8 cellular contexts compared by ENCODE assay signal in the genomic region with DNA sequence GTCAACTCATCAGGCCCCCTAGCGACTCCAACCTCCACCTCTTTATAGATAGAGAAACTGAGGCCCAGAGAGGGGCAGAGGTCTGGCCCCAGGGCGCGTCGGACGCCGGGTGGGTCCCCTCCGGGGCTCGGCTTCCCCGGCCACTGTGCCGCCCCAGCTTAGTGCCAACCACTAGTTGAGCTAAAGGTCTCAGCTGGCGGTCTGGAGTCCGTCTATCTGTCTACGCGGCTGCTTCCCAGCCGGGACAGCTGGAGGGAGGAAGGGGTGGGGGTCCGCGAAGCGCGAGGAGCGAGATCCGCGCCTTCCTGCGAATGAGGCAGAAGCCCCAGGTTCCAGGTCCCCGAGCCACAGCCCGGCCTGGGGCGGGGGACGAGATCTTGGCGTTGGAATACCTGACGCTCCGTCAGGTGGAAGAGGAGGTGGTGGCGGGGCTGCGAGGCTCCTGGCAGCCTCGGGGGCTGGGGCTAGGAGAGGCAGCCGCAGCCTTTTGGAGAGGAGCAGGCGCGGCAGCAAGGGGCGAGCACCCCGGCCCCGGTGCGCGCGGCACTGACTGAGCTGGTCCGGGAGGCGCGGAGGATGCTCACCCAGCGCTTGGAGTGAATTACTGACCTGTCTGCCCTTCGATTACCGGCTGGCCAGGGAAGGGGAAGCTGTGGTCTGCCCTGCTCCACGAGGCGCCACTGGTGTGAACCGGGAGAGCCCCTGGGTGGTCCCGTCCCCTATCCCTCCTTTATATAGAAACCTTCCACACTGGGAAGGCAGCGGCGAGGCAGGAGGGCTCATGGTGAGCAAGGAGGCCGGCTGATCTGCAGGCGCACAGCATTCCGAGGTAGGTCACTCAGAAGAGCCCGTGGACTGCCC. TPM values are rescaled to one million over a fixed set of nuclear protein-coding genes. Genes with fewer than 3 reads are reported as not detected.
DNase-seq lines count a peak whose midpoint lies in the region; ATAC-seq, FAIRE-seq and TF ChIP-seq lines count a peak whose summit lies in the region.

No MANE protein-coding gene starts in this region.

- no peak for FAIRE-seq in K562 (lab: Jason Lieb, UNC)

- TF ChIP-seq POLR2A in K562 (conservative IDR thresholded peaks at IDR 0.05) = no peak

- BruUV-seq in K562 (replicated peaks; lab: Mats Ljungman, UMichigan) = no TSS peak
- BruUV-seq in PC-3 (replicated peaks; lab: Mats Ljungman, UMichigan) = no TSS peak

- H3K36me3 ChIP-seq in K562 (ENCODE audit: control insufficient read depth, insufficient read depth, low read length) (no peaks in the 10 kb centered on the region), skeletal muscle tissue (ENCODE audit: control insufficient read depth in 3 of 3, insufficient read depth in 3 of 3, low read length in 3 of 3) (no peaks in the 10 kb centered on the region), PC-3 (ENCODE audit: low read depth, low read length) (no peaks in the 10 kb centered on the region), mucosa of descending colon (ENCODE audit: low read depth) (no peaks in the 10 kb centered on the region)

- H2AFZ ChIP-seq in K562 (ENCODE audit: low read depth, low read length) (no peak overlapping the region), PC-3 (ENCODE audit: low read length) (no peak overlapping the region)

- peak; percentile 33 for DNase-seq in GM10266 (ENCODE audit: extremely low spot score)
- no peak for DNase-seq in K562 (ENCODE audit: extremely low read depth in 1 of 4, low spot score in 3 of 4)
- DNase-seq in iPS-NIHi11 (ENCODE audit: low spot score) = peak; percentile 71
- no peak for DNase-seq in PC-3
- no peak for DNase-seq in NCI-H1436 treated with DMSO at 0.1 percent for 48 hours (lab: John Stamatoyannopoulos, UW)
- no peak for DNase-seq in T1000 (lab: John Stamatoyannopoulos, UW)
- no peak for DNase-seq in mucosa of descending colon

- H3K27ac ChIP-seq in K562 (ENCODE audit: extremely low read depth, low read depth, low read length) = no peak overlapping the region
- no peak overlapping the region for H3K27ac ChIP-seq in skeletal muscle tissue (ENCODE audit: low read depth, low read length)
- no peak overlapping the region for H3K27ac ChIP-seq in PC-3 (ENCODE audit: low read length)

- H3K27me3 ChIP-seq in K562 (ENCODE audit: control insufficient read depth in 2 of 2, insufficient read depth in 2 of 2, low read length in 2 of 2) (peaks cover 37 to 52% of the 10 kb centered on the region in 2 experiments), skeletal muscle tissue (ENCODE audit: control insufficient read depth in 3 of 3, insufficient read depth in 3 of 3, low read length in 3 of 3) (peaks cover 19 to 40% (median 39%) of the 10 kb centered on the region in 3 donors), PC-3 (ENCODE audit: low read length) (no peaks in the 10 kb centered on the region)

- TF ChIP-seq RAD21 in K562 (CRISPR knock-in tag; conservative IDR thresholded peaks at IDR 0.05 in 1 of 2, IDR thresholded peaks at IDR 0.05 in 1 of 2) = no peak

- no peaks in the 10 kb centered on the region for H3K79me2 ChIP-seq in K562 (ENCODE audit: control insufficient read depth, insufficient read depth, low read length)
- H3K79me2 ChIP-seq in PC-3 (ENCODE audit: low read length) = no peaks in the 10 kb centered on the region

- TF ChIP-seq EP300 in K562 (IDR thresholded peaks at IDR 0.05; ENCODE audit: low read length) = no peak

- POLR2A ChIA-PET in K562 (lab: Yijun Ruan, JAX) = interaction anchor here (0.8 kb wide), 1 partner anchor 15 kb away, joined by 3 read pairs; no protein-coding TSS in a partner anchor
- POLR2A ChIA-PET in PC-3 (lab: Charles Lee; ENCODE audit: unreplicated experiment) = no interaction called here

- no peaks in the 10 kb centered on the region for H3K9me1 ChIP-seq in K562 (ENCODE audit: control insufficient read depth, insufficient read depth, low read length)

- 27% methylated on average over 50 of the region's 58 CpGs for WGBS in K562 (ENCODE audit: insufficient coverage, low coverage, missing lambda C conversion rate)

- TF ChIP-seq CTCF in GM10266 (IDR thresholded peaks at IDR 0.05; ENCODE audit: control insufficient read depth, insufficient read depth, low read depth, missing control alignments) (no peak), K562 (IDR thresholded peaks at IDR 0.05 in 2 of 3, conservative IDR thresholded peaks at IDR 0.05 in 1 of 3; ENCODE audit: insufficient read depth in 2 of 3, low read depth in 1 of 3, low read length in 3 of 3) (no peak), PC-3 (conservative IDR thresholded peaks at IDR 0.05; ENCODE audit: low read depth, low read length) (no peak), mucosa of descending colon (IDR thresholded peaks at IDR 0.05) (no peak)

- no peaks in the 10 kb centered on the region for H3F3A ChIP-seq in PC-3 (ENCODE audit: low read length, unreplicated experiment)

- H3K4me2 ChIP-seq in K562 (ENCODE audit: insufficient read depth, low read length) (no peak overlapping the region), PC-3 (ENCODE audit: low read length) (no peak overlapping the region)

- no peak overlapping the region for H3K4me3 ChIP-seq in K562
- peak overlapping the region; percentile 49 to 52 (median 49) for H3K4me3 ChIP-seq in skeletal muscle tissue (ENCODE audit: low read length in 3 of 3)
- no peak overlapping the region for H3K4me3 ChIP-seq in PC-3 (ENCODE audit: low read length)
- H3K4me3 ChIP-seq in mucosa of descending colon = no peak overlapping the region

- H3K9me2 ChIP-seq in PC-3 (replicated peaks; ENCODE audit: low read length) = no peaks in the 10 kb centered on the region

- in situ Hi-C loops in K562 (cut with MboI) = no loop called here

- CTCF ChIA-PET in K562 (lab: Yijun Ruan, JAX; ENCODE audit: low intra/inter-chr PET ratio) = no interaction called here
- CTCF ChIA-PET in PC-3 (lab: Charles Lee) = no interaction called here

- H3K9me3 ChIP-seq in K562 (replicated peaks; ENCODE audit: control insufficient read depth, insufficient read depth, low read depth, low read length) (no peaks in the 10 kb centered on the region), skeletal muscle tissue (ENCODE audit: control insufficient read depth in 3 of 3, low read length in 3 of 3) (no peaks in the 10 kb centered on the region), PC-3 (ENCODE audit: low read length) (no peaks in the 10 kb centered on the region), mucosa of descending colon (no peaks in the 10 kb centered on the region)

- H4K20me1 ChIP-seq in K562 (replicated peaks; ENCODE audit: control insufficient read depth, insufficient read depth, low read length) = no peaks in the 10 kb centered on the region
- H4K20me1 ChIP-seq in PC-3 (ENCODE audit: low read length) = no peaks in the 10 kb centered on the region

- intact Hi-C loops in K562 (cut with micrococcal nuclease) = loop anchor here (10.0 kb wide), 1 partner anchor 158 kb away; no protein-coding TSS in a partner anchor
- intact Hi-C loops in PC-3 (cut with micrococcal nuclease) = no loop called here
- intact Hi-C loops in mucosa of descending colon (cut with DNase I, micrococcal nuclease) = loop anchor here in 1 of 2 donors (10.0 kb wide), 1 partner anchor 112 kb away; no protein-coding TSS in a partner anchor

- H3K4me1 ChIP-seq in K562 (replicated peaks in 1 of 2; ENCODE audit: control insufficient read depth in 2 of 2, insufficient read depth in 2 of 2, low read length in 2 of 2) (peaks cover 0 to 22% of the 10 kb centered on the region in 2 experiments; a peak in 2 of 5 replicates), skeletal muscle tissue (ENCODE audit: control insufficient read depth in 3 of 3, insufficient read depth in 3 of 3, low read length in 3 of 3) (peaks cover 3 to 14% (median 10%) of the 10 kb centered on the region in 3 donors), PC-3 (ENCODE audit: insufficient read depth, low read length) (no peaks in the 10 kb centered on the region), mucosa of descending colon (ENCODE audit: low read depth) (peaks cover 7% of the 10 kb centered on the region)

- no peak overlapping the region for H3K9ac ChIP-seq in K562 (ENCODE audit: insufficient read depth in 1 of 2, low read depth in 2 of 2, low read length in 2 of 2)
- H3K9ac ChIP-seq in skeletal muscle tissue (ENCODE audit: low read depth in 1 of 3, low read length in 3 of 3) = peak overlapping the region in 2 of 3 donors; percentile 12 to 54
- H3K9ac ChIP-seq in PC-3 (ENCODE audit: low read length) = no peak overlapping the region

- ATAC-seq in K562 (peak; percentile 11; the same call in 2 of the 3 replicates), PC-3 (no peak), mucosa of descending colon (no peak)

TF ChIP-seq in K562, 482 proteins besides CTCF, POLR2A, EP300 and RAD21 (continues in another document):
- TF ChIP-seq TOE1 (IDR thresholded peaks at IDR 0.05; ENCODE audit: borderline replicate concordance) (no peak), TOE1 (CRISPR knock-in tag; IDR thresholded peaks at IDR 0.05; ENCODE audit: borderline replicate concordance, low read depth) (no peak), MAFG (tag; conservative IDR thresholded peaks at IDR 0.05) (no peak), NFIX (CRISPR knock-in tag; IDR thresholded peaks at IDR 0.05; ENCODE audit: low read depth) (no peak), ZNF717 (CRISPR knock-in tag; IDR thresholded peaks at IDR 0.05) (no peak), ZNF445 (CRISPR knock-in tag; IDR thresholded peaks at IDR 0.05; ENCODE audit: low read depth) (no peak), BCL6 (CRISPR knock-in tag; IDR thresholded peaks at IDR 0.05) (no peak), TSC22D4 (tag; IDR thresholded peaks at IDR 0.05) (no peak), ZNF197 (CRISPR knock-in tag; IDR thresholded peaks at IDR 0.05; ENCODE audit: low read depth) (no peak)

RNA-seq across cellular contexts. Expression of a gene that starts 0.9 kb away (rescaled TPM):
- not detected in 2 replicates for total RNA-seq in K562 (2011; cell fraction: chromatin; rRNA removed; ENCODE audit: low replicate concordance)
- not detected in 2 replicates for total RNA-seq in K562 (2011; cell fraction: nucleolus; rRNA removed)
- not detected in 2 replicates for total RNA-seq in K562 (2011; cell fraction: nucleoplasm; rRNA removed)
- not detected in 2 replicates for total RNA-seq in K562 (2014; rRNA removed)
- total RNA-seq in K562 (2014; rRNA removed; fragmentation: Illumina TruSeq; extraction: Trizol) = not detected in 2 replicates
- total RNA-seq in K562 (2015; rRNA removed; fragmentation: Illumina TruSeq; extraction: Trizol) = not detected in 2 replicates
- 0.09 TPM in 1 of 2 replicates, not detected in the other for total RNA-seq in K562 (2021)
- not detected in 2 replicates for polyA plus RNA-seq in K562 (2011; rRNA removed)
- polyA plus RNA-seq in K562 (2011; cell fraction: cytosol; rRNA removed) = not detected in 2 replicates
- polyA plus RNA-seq in K562 (2011; cell fraction: nucleus; rRNA removed) = not detected in 2 replicates
- polyA plus RNA-seq in K562 (2012) = not detected in 2 replicates
- not detected in 2 replicates for polyA plus RNA-seq in K562 (2014; fragmentation: Illumina TruSeq; extraction: Trizol)
- not detected for polyA plus RNA-seq in K562 (2014; fragmentation: Nextera tagmentation; extraction: Ambion mirVana)
- polyA plus RNA-seq in K562 (2014; rRNA removed) = not detected in 2 replicates
- polyA minus RNA-seq in K562 (2011; rRNA and poly(A)+ RNA removed) = not detected in 2 replicates
- polyA minus RNA-seq in K562 (2011; cell fraction: cytosol; rRNA and poly(A)+ RNA removed) = not detected in 2 replicates
- polyA minus RNA-seq in K562 (2011; cell fraction: nucleus; rRNA and poly(A)+ RNA removed) = not detected in 2 replicates
- total RNA-seq in skeletal muscle tissue = 3.7 TPM
- total RNA-seq in PC-3 (2014; rRNA removed) = not detected in 2 replicates
- 10 to 100 TPM in 2 of 3 donors, 1 to 10 TPM in 1; 5.8 to 69.2 (median 18.1) TPM for total RNA-seq in mucosa of descending colon

Comparison
In these comparisons a context has a peak if more than half of its experiments do, and no peak if none do; other contexts are left out.
1. DNase-seq: peak in GM10266 (single experiment) and iPS-NIHi11 (single experiment); none in K562 (0 of 4), PC-3 (single experiment), NCI-H1436 treated with DMSO at 0.1 percent for 48 hours (single experiment), T1000 (single experiment) and mucosa of descending colon (0 of 3).
2. H3K4me3 ChIP-seq: peak in skeletal muscle tissue (3 of 3); none in K562 (single experiment), PC-3 (single experiment) and mucosa of descending colon (single experiment).
3. H3K9ac ChIP-seq: peak in skeletal muscle tissue (2 of 3); none in K562 (0 of 2) and PC-3 (single experiment).